Comparison of ENCODE assay signal across 26 cellular contexts in genomic region chr7:135248546-135248945, GRCh38. TPM values are rescaled to one million over a fixed set of nuclear protein-coding genes. Genes with fewer than 3 reads are reported as not detected.
DNase-seq lines count a peak whose midpoint lies in the region; ATAC-seq, FAIRE-seq and TF ChIP-seq lines count a peak whose summit lies in the region.
"Had no signal": no experiment of that assay in that cellular context is flagged by ENCODE, and none has a peak within 500 bp of the region (broad histone marks: within the 10 kb centered on the region; RNA-seq: fewer than 3 reads in every experiment).

No MANE protein-coding gene starts in this region.

- H3K9me3 ChIP-seq in H9 (ENCODE audit: control insufficient read depth, low read depth, low read length) (no peaks in the 10 kb centered on the region), K562 (replicated peaks; ENCODE audit: control insufficient read depth, insufficient read depth, low read depth, low read length) (no peaks in the 10 kb centered on the region)
- H3K9me3 ChIP-seq: BE2C had no signal

- CTCF ChIA-PET in K562 (lab: Yijun Ruan, JAX; ENCODE audit: low intra/inter-chr PET ratio) = no interaction called here

- no peak overlapping the region for H3K18ac ChIP-seq in H9 (ENCODE audit: insufficient read length, low read depth, low read length)

- H2AFZ ChIP-seq in H9 (ENCODE audit: low read length) = no peak overlapping the region
- no peak overlapping the region for H2AFZ ChIP-seq in K562 (ENCODE audit: low read depth, low read length)

- no peak for TF ChIP-seq RAD21 in K562 (CRISPR knock-in tag; conservative IDR thresholded peaks at IDR 0.05 in 1 of 2, IDR thresholded peaks at IDR 0.05 in 1 of 2)

- no peak overlapping the region for H2AK5ac ChIP-seq in H9 (ENCODE audit: insufficient read length, low read length)

- no peaks in the 10 kb centered on the region for H3K27me3 ChIP-seq in H9 (ENCODE audit: insufficient read depth, low read length)
- H3K27me3 ChIP-seq in K562 (ENCODE audit: control insufficient read depth in 2 of 2, insufficient read depth in 2 of 2, low read length in 2 of 2) = peaks cover 8 to 45% of the 10 kb centered on the region in 2 experiments; a peak in 3 of 5 replicates
- H3K27me3 ChIP-seq: BE2C had no signal

- H3K4me3 Mint-ChIP-seq in H9 (no peak overlapping the region), type B pancreatic cell (no peak overlapping the region)
- no peak overlapping the region for H3K4me3 Mint-ChIP-seq in stimulated activated memory B cell treated with anti-CD40 and anti-IgM and Interleukin-4, amounts not matched to agents 10 μg/mL and 1 μg/mL and 100 μg/mL, for 72 hours
- H3K4me3 Mint-ChIP-seq: CD14-positive monocyte, IgD-negative memory B cell had no signal

- H3K4me1 ChIP-seq in H9 (ENCODE audit: insufficient read depth, low read length) (no peaks in the 10 kb centered on the region), K562 (replicated peaks in 1 of 2; ENCODE audit: control insufficient read depth in 2 of 2, insufficient read depth in 2 of 2, low read length in 2 of 2) (peaks cover 0 to 10% of the 10 kb centered on the region in 2 experiments; a peak in 2 of 5 replicates)
- H3K4me1 ChIP-seq: BE2C had no signal

- POLR2A ChIA-PET in K562 (lab: Yijun Ruan, JAX) = no interaction called here

- intact Hi-C loops in K562 (cut with micrococcal nuclease) = no loop called here

- H3K23ac ChIP-seq in H9 (ENCODE audit: insufficient read length, low read depth, low read length) = no peak overlapping the region

- no peak overlapping the region for H3K56ac ChIP-seq in H9 (ENCODE audit: insufficient read length, low read depth, low read length)

- H4K91ac ChIP-seq in H9 (ENCODE audit: insufficient read length, low read depth, low read length) = no peak overlapping the region

- H3K4me2 ChIP-seq in H9 (ENCODE audit: insufficient read depth, insufficient read length, low read length) (no peak overlapping the region), K562 (ENCODE audit: insufficient read depth, low read length) (no peak overlapping the region)

- H3K27ac ChIP-seq in H9 (ENCODE audit: insufficient read length, low read depth, low read length) (no peak overlapping the region), K562 (ENCODE audit: extremely low read depth, low read depth, low read length) (no peak overlapping the region)

- no peak overlapping the region for H3K4ac ChIP-seq in H9 (ENCODE audit: low read depth, low read length)

- no peak for TF ChIP-seq EP300 in K562 (IDR thresholded peaks at IDR 0.05; ENCODE audit: low read length)

- H3K27ac Mint-ChIP-seq in H9 (no peak overlapping the region), type B pancreatic cell (no peak overlapping the region)
- H3K27ac Mint-ChIP-seq in stimulated activated memory B cell treated with anti-CD40 and anti-IgM and Interleukin-4, amounts not matched to agents 10 μg/mL and 1 μg/mL and 100 μg/mL, for 72 hours = no peak overlapping the region
- H3K27ac Mint-ChIP-seq: CD14-positive monocyte, IgD-negative memory B cell had no signal

- no peak overlapping the region for H3K14ac ChIP-seq in H9 (ENCODE audit: insufficient read depth, low read length)

- H3K36me3 Mint-ChIP-seq in H9 (ENCODE audit: insufficient read depth in 1 of 3, low read depth in 3 of 3) = no peaks in the 10 kb centered on the region; a peak in 1 of 7 replicates
- no peaks in the 10 kb centered on the region for H3K36me3 Mint-ChIP-seq in type B pancreatic cell
- H3K36me3 Mint-ChIP-seq in stimulated activated memory B cell treated with anti-CD40 and anti-IgM and Interleukin-4, amounts not matched to agents 10 μg/mL and 1 μg/mL and 100 μg/mL, for 72 hours = no peaks in the 10 kb centered on the region
- H3K36me3 Mint-ChIP-seq: CD14-positive monocyte had no signal

- no peaks in the 10 kb centered on the region for H3K36me3 ChIP-seq in K562 (ENCODE audit: control insufficient read depth, insufficient read depth, low read length)
- H3K36me3 ChIP-seq: BE2C had no signal

- peak; percentile 9; the same call in 1 of the 3 replicates for ATAC-seq in K562
- no peak for ATAC-seq in stimulated activated memory B cell treated with anti-CD40 and anti-IgM and Interleukin-4, amounts not matched to agents 10 μg/mL and 1 μg/mL and 100 μg/mL, for 72 hours

- FAIRE-seq in K562 (lab: Jason Lieb, UNC) = no peak
- FAIRE-seq: GM18507 had no signal

- H3T11ph ChIP-seq in H9 (ENCODE audit: low read length) = no peak overlapping the region

- no peaks in the 10 kb centered on the region for H3K79me2 ChIP-seq in H9 (ENCODE audit: insufficient read depth, low read length)
- no peaks in the 10 kb centered on the region for H3K79me2 ChIP-seq in K562 (ENCODE audit: control insufficient read depth, insufficient read depth, low read length)

- H3K27me3 Mint-ChIP-seq in H9 (ENCODE audit: low read depth) (no peaks in the 10 kb centered on the region), type B pancreatic cell (peaks cover 6% of the 10 kb centered on the region)
- H3K27me3 Mint-ChIP-seq in stimulated activated memory B cell treated with anti-CD40 and anti-IgM and Interleukin-4, amounts not matched to agents 10 μg/mL and 1 μg/mL and 100 μg/mL, for 72 hours = peaks cover 11% of the 10 kb centered on the region
- H3K27me3 Mint-ChIP-seq: IgD-negative memory B cell had no signal

- no peak overlapping the region for H2BK12ac ChIP-seq in H9 (ENCODE audit: insufficient read length, low read depth, low read length)

- no peak overlapping the region for H3K4me3 ChIP-seq in K562

- no peak for TF ChIP-seq POLR2A in K562 (conservative IDR thresholded peaks at IDR 0.05)

- peak; percentile 8 for DNase-seq in H9
- no peak for DNase-seq in K562 (ENCODE audit: extremely low read depth in 1 of 4, low spot score in 3 of 4)
- DNase-seq in kidney tubule cell (ENCODE audit: low spot score) = peak; percentile 37
- peak; percentile 27 for DNase-seq in type B pancreatic cell (ENCODE audit: extremely low spot score, unreplicated experiment)
- DNase-seq in NCI-H524 (lab: John Stamatoyannopoulos, UW) = no peak
- DNase-seq in AG08396 (ENCODE audit: low spot score) = no peak
- DNase-seq: BE2C, Calu3, DMS153, DND-41, H7, NCI-H1048, NCI-H1417 treated with DMSO at 0.1 percent for 48 hours, NCI-H1694 treated with DMSO at 0.1 percent for 48 hours, NCI-H2081, NCI-H2227 treated with DMSO at 0.1 percent for 48 hours, NCI-H69, RPMI8226, SHP77 had no signal

- no peaks in the 10 kb centered on the region for H3K79me1 ChIP-seq in H9 (ENCODE audit: insufficient read depth, low read depth, low read length, poor library complexity, severe bottlenecking)

- H3K9me1 ChIP-seq in K562 (ENCODE audit: control insufficient read depth, insufficient read depth, low read length) = no peaks in the 10 kb centered on the region

- BruUV-seq in K562 (replicated peaks; lab: Mats Ljungman, UMichigan) = no TSS peak

- H3K9me3 Mint-ChIP-seq in H9 = peaks cover 0 to 4% of the 10 kb centered on the region in 2 experiments; a peak in 2 of 5 replicates
- H3K9me3 Mint-ChIP-seq in type B pancreatic cell = peaks cover 4% of the 10 kb centered on the region
- H3K9me3 Mint-ChIP-seq in stimulated activated memory B cell treated with anti-CD40 and anti-IgM and Interleukin-4, amounts not matched to agents 10 μg/mL and 1 μg/mL and 100 μg/mL, for 72 hours = no peaks in the 10 kb centered on the region
- H3K9me3 Mint-ChIP-seq: IgD-negative memory B cell had no signal

- in situ Hi-C loops in K562 (cut with MboI) = no loop called here

- H2BK120ac ChIP-seq in H9 (ENCODE audit: low read depth, low read length, poor library complexity, severe bottlenecking) = no peak overlapping the region

- H4K5ac ChIP-seq in H9 (ENCODE audit: insufficient read length, low read depth, low read length) = no peak overlapping the region

- TF ChIP-seq CTCF in H9 (conservative IDR thresholded peaks at IDR 0.05) (no peak), K562 (IDR thresholded peaks at IDR 0.05 in 2 of 3, conservative IDR thresholded peaks at IDR 0.05 in 1 of 3; ENCODE audit: insufficient read depth in 2 of 3, low read depth in 1 of 3, low read length in 3 of 3) (no peak), type B pancreatic cell (conservative IDR thresholded peaks at IDR 0.05) (no peak)

- H2BK15ac ChIP-seq in H9 (ENCODE audit: low read depth, low read length) = no peak overlapping the region

- no peaks in the 10 kb centered on the region for H3K23me2 ChIP-seq in H9 (ENCODE audit: insufficient read length, low read depth, low read length, poor library complexity, severe bottlenecking)

- no CpG with 5 or more reads among the region's 3 CpGs for WGBS in H9 (ENCODE audit: extremely low coverage, insufficient read length, low lambda C conversion rate)
- WGBS in K562 (ENCODE audit: insufficient coverage, low coverage, missing lambda C conversion rate) = 6% methylated on average over 3 of the region's 3 CpGs

- no peak overlapping the region for H2BK20ac ChIP-seq in H9 (ENCODE audit: low read depth, low read length, poor library complexity, severe bottlenecking)

- H3K9ac ChIP-seq in H9 (ENCODE audit: extremely low read depth, insufficient read length, low read length) (no peak overlapping the region), K562 (ENCODE audit: insufficient read depth in 1 of 2, low read depth in 2 of 2, low read length in 2 of 2) (no peak overlapping the region)

- no peak overlapping the region for H4K8ac ChIP-seq in H9 (replicated peaks; ENCODE audit: insufficient read length, low read depth, low read length)

- H3K4me1 Mint-ChIP-seq in H9 (peaks cover 0 to 6% of the 10 kb centered on the region in 2 experiments; a peak in 2 of 4 replicates), type B pancreatic cell (ENCODE audit: unreplicated experiment) (peaks cover 3% of the 10 kb centered on the region)
- H3K4me1 Mint-ChIP-seq in stimulated activated memory B cell treated with anti-CD40 and anti-IgM and Interleukin-4, amounts not matched to agents 10 μg/mL and 1 μg/mL and 100 μg/mL, for 72 hours = peaks cover 8% of the 10 kb centered on the region

- H4K20me1 ChIP-seq in H9 (ENCODE audit: control insufficient read depth, insufficient read depth, insufficient read length) (no peaks in the 10 kb centered on the region), K562 (replicated peaks; ENCODE audit: control insufficient read depth, insufficient read depth, low read length) (no peaks in the 10 kb centered on the region)

- H2BK5ac ChIP-seq in H9 (ENCODE audit: insufficient read length, low read length) = no peak overlapping the region

RNA-seq across cellular contexts. Expression of gene STRA8, which starts 14.9 kb away (rescaled TPM):
- not detected in 2 replicates for total RNA-seq in H9 (2021)
- not detected in 2 replicates for total RNA-seq in K562 (2011; cell fraction: chromatin; rRNA removed; ENCODE audit: low replicate concordance)
- not detected in 2 replicates for total RNA-seq in K562 (2011; cell fraction: nucleolus; rRNA removed)
- total RNA-seq in K562 (2011; cell fraction: nucleoplasm; rRNA removed) = not detected in 2 replicates
- not detected in 2 replicates for total RNA-seq in K562 (2014; rRNA removed)
- total RNA-seq in K562 (2014; rRNA removed; fragmentation: Illumina TruSeq; extraction: Trizol) = not detected in 2 replicates
- not detected in 2 replicates for total RNA-seq in K562 (2015; rRNA removed; fragmentation: Illumina TruSeq; extraction: Trizol)
- not detected in 2 replicates for total RNA-seq in K562 (2021)
- not detected in 2 replicates for polyA plus RNA-seq in K562 (2011; rRNA removed)
- not detected in 2 replicates for polyA plus RNA-seq in K562 (2011; cell fraction: cytosol; rRNA removed)
- not detected in 2 replicates for polyA plus RNA-seq in K562 (2011; cell fraction: nucleus; rRNA removed)
- polyA plus RNA-seq in K562 (2012) = not detected in 2 replicates
- polyA plus RNA-seq in K562 (2014; fragmentation: Illumina TruSeq; extraction: Trizol) = not detected in 2 replicates
- polyA plus RNA-seq in K562 (2014; fragmentation: Nextera tagmentation; extraction: Ambion mirVana) = not detected
- not detected in 2 replicates for polyA plus RNA-seq in K562 (2014; rRNA removed)
- polyA minus RNA-seq in K562 (2011; rRNA and poly(A)+ RNA removed) = not detected in 2 replicates
- polyA minus RNA-seq in K562 (2011; cell fraction: cytosol; rRNA and poly(A)+ RNA removed) = not detected in 2 replicates
- not detected in 2 replicates for polyA minus RNA-seq in K562 (2011; cell fraction: nucleus; rRNA and poly(A)+ RNA removed)
- total RNA-seq in type B pancreatic cell (ENCODE audit: low replicate concordance) = not detected in 2 replicates
- total RNA-seq: A673, Calu3, H7, NCI-H460, SK-MEL-5 had no signal
- polyA plus RNA-seq: CD14-positive monocyte, IgD-negative memory B cell had no signal

RNA-seq across cellular contexts. Expression of gene WDR91, which starts 37.2 kb away (rescaled TPM):
- total RNA-seq in H9 (2021) (7.3 and 9.4 TPM in 2 replicates), K562 (2014; rRNA removed) (10.1 and 12.0 TPM in 2 replicates), K562 (2014; rRNA removed; fragmentation: Illumina TruSeq; extraction: Trizol) (4.9 and 5.8 TPM in 2 replicates), K562 (2015; rRNA removed; fragmentation: Illumina TruSeq; extraction: Trizol) (9.2 and 10.7 TPM in 2 replicates), K562 (2021) (12.1 and 18.2 TPM in 2 replicates), type B pancreatic cell (ENCODE audit: low replicate concordance) (10.0 and 25.8 TPM in 2 replicates)
- total RNA-seq in K562 (2011; cell fraction: chromatin; rRNA removed; ENCODE audit: low replicate concordance) = 28.4 and 48.4 TPM in 2 replicates
- 26.5 and 27.3 TPM in 2 replicates for total RNA-seq in K562 (2011; cell fraction: nucleolus; rRNA removed)
- 18.5 and 26.3 TPM in 2 replicates for total RNA-seq in K562 (2011; cell fraction: nucleoplasm; rRNA removed)
- polyA plus RNA-seq in K562 (2011; rRNA removed) (12.9 and 15.0 TPM in 2 replicates), K562 (2014; fragmentation: Illumina TruSeq; extraction: Trizol) (7.7 and 9.8 TPM in 2 replicates), K562 (2014; fragmentation: Nextera tagmentation; extraction: Ambion mirVana) (1 to 10 TPM; 1.9 to 2.1 TPM), K562 (2014; rRNA removed) (11.9 and 17.4 TPM in 2 replicates)
- polyA plus RNA-seq in K562 (2011; cell fraction: cytosol; rRNA removed) = 18.4 and 21.1 TPM in 2 replicates
- 69.8 and 70.6 TPM in 2 replicates for polyA plus RNA-seq in K562 (2011; cell fraction: nucleus; rRNA removed)
- polyA plus RNA-seq in K562 (2012) = 8.7 and 11.6 TPM in 2 replicates
- polyA minus RNA-seq in K562 (2011; rRNA and poly(A)+ RNA removed) = 8.4 and 9.3 TPM in 2 replicates
- 8.6 and 9.1 TPM in 2 replicates for polyA minus RNA-seq in K562 (2011; cell fraction: cytosol; rRNA and poly(A)+ RNA removed)
- polyA minus RNA-seq in K562 (2011; cell fraction: nucleus; rRNA and poly(A)+ RNA removed) = 15.2 and 24.0 TPM in 2 replicates

Comparison
In these comparisons a context has a peak if more than half of its experiments do, and no peak if none do; other contexts are left out.
1. DNase-seq: peak in H9 (single experiment), kidney tubule cell (single experiment) and type B pancreatic cell (single experiment); none in K562 (0 of 4), NCI-H524 (0 of 2) and AG08396 (single experiment).